Comparison of ENCODE assay signal across 9 cellular contexts in genomic region chr12:49553512-49554088, GRCh38. TPM values are rescaled to one million over a fixed set of nuclear protein-coding genes. Genes with fewer than 3 reads are reported as not detected.
DNase-seq lines count a peak whose midpoint lies in the region; ATAC-seq, FAIRE-seq and TF ChIP-seq lines count a peak whose summit lies in the region.
"Had no signal": no experiment of that assay in that cellular context is flagged by ENCODE, and none has a peak within 500 bp of the region (broad histone marks: within the 10 kb centered on the region; RNA-seq: fewer than 3 reads in every experiment).

No MANE protein-coding gene starts in this region.

- no peak overlapping the region for H3K27ac ChIP-seq in body of pancreas

- no peaks in the 10 kb centered on the region for H3K36me3 Mint-ChIP-seq in natural killer cell

- no peak for FAIRE-seq in HTR-8/SVneo (lab: Jason Lieb, UNC)
- FAIRE-seq: colon had no signal

- no peaks in the 10 kb centered on the region for H3K9me3 ChIP-seq in body of pancreas

- peak; percentile 70 for ATAC-seq in stimulated activated naive CD8-positive, alpha-beta T cell treated with anti-CD3 and anti-CD28 coated beads, Interleukin-15, amount 100 ng/mL, for 72 hours
- ATAC-seq in stimulated activated naive CD8-positive, alpha-beta T cell treated with anti-CD3 and anti-CD28 coated beads, Interleukin-15, Interleukin-2, amounts not matched to agents 100 U/mL and 50 U/mL, for 24 hours = no peak
- ATAC-seq in body of pancreas (no peak), natural killer cell (peak in 2 of 3 donors; percentile 33 to 44), HG02759 (IDR thresholded peaks at IDR 0.05; ENCODE audit: unreplicated experiment) (no peak)

- no peak overlapping the region for H3K4me3 Mint-ChIP-seq in stimulated activated naive CD8-positive, alpha-beta T cell treated with anti-CD3 and anti-CD28 coated beads, Interleukin-15, amount 100 ng/mL, for 72 hours
- H3K4me3 Mint-ChIP-seq in natural killer cell = no peak overlapping the region

- H3K27ac Mint-ChIP-seq in stimulated activated naive CD8-positive, alpha-beta T cell treated with anti-CD3 and anti-CD28 coated beads, Interleukin-15, amount 100 ng/mL, for 72 hours = no peak overlapping the region
- no peak overlapping the region for H3K27ac Mint-ChIP-seq in natural killer cell

- TF ChIP-seq POLR2A in body of pancreas (IDR thresholded peaks at IDR 0.05) = no peak

- TF ChIP-seq CTCF in body of pancreas (IDR thresholded peaks at IDR 0.05) (peak in 6 of 7 experiments; percentile 20 to 73 (median 54)), natural killer cell (IDR thresholded peaks at IDR 0.05) (no peak)

- H3K4me1 Mint-ChIP-seq in stimulated activated naive CD8-positive, alpha-beta T cell treated with anti-CD3 and anti-CD28 coated beads, Interleukin-15, amount 100 ng/mL, for 72 hours = peaks cover 30% of the 10 kb centered on the region
- H3K4me1 Mint-ChIP-seq in natural killer cell = peaks cover 0 to 4% of the 10 kb centered on the region in 2 donors

- 51 to 60% methylated on average over 2 of the region's 2 CpGs for WGBS in body of pancreas, 2 donors

- no peaks in the 10 kb centered on the region for H3K9me3 Mint-ChIP-seq in stimulated activated naive CD8-positive, alpha-beta T cell treated with anti-CD3 and anti-CD28 coated beads, Interleukin-15, amount 100 ng/mL, for 72 hours
- no peaks in the 10 kb centered on the region for H3K9me3 Mint-ChIP-seq in natural killer cell

- peaks cover 28% of the 10 kb centered on the region for H3K4me1 ChIP-seq in body of pancreas

- intact Hi-C loops in body of pancreas (cut with DNase I) (no loop called here), natural killer cell (cut with micrococcal nuclease) (no loop called here)

- no peaks in the 10 kb centered on the region for H3K27me3 ChIP-seq in body of pancreas

- H3K4me3 ChIP-seq in body of pancreas = no peak overlapping the region

- H3K36me3 ChIP-seq in body of pancreas (replicated peaks in 1 of 2; ENCODE audit: insufficient read depth in 1 of 2, low read depth in 2 of 2) = peaks cover 4 to 11% of the 10 kb centered on the region in 2 donors

- H3K27me3 Mint-ChIP-seq in stimulated activated naive CD8-positive, alpha-beta T cell treated with anti-CD3 and anti-CD28 coated beads, Interleukin-15, amount 100 ng/mL, for 72 hours = no peaks in the 10 kb centered on the region
- peaks cover 0 to 10% of the 10 kb centered on the region in 2 donors for H3K27me3 Mint-ChIP-seq in natural killer cell (ENCODE audit: low read depth in 2 of 2)

- DNase-seq in stimulated activated naive CD8-positive, alpha-beta T cell treated with anti-CD3 and anti-CD28 coated beads, Interleukin-15, amount 100 ng/mL, for 72 hours = no peak
- DNase-seq in stimulated activated naive CD8-positive, alpha-beta T cell treated with anti-CD3 and anti-CD28 coated beads, Interleukin-15, Interleukin-2, amounts not matched to agents 100 U/mL and 50 U/mL, for 24 hours = no peak
- DNase-seq in NCI-H2171 (lab: John Stamatoyannopoulos, UW) = peak; percentile 47
- no peak for DNase-seq in body of pancreas
- DNase-seq in natural killer cell = no peak
- DNase-seq in HTR-8/SVneo (ENCODE audit: insufficient read length, low spot score) = no peak
- no peak for DNase-seq in NCI-H187 (lab: John Stamatoyannopoulos, UW)

RNA-seq across cellular contexts. Expression of gene MCRS1, which starts 14.3 kb away (rescaled TPM):
- total RNA-seq in body of pancreas (10 to 100 TPM; 34.2 to 49.8 TPM), natural killer cell (10 to 100 TPM; 78.4 to 96.5 (median 83.9) TPM)

RNA-seq across cellular contexts. Expression of gene KCNH3, which starts 14.8 kb away (rescaled TPM):
- 1 to 10 TPM; 1.3 to 1.6 TPM for total RNA-seq in body of pancreas
- total RNA-seq in natural killer cell = 1 to 10 TPM; 1.2 to 1.7 (median 1.6) TPM

RNA-seq across cellular contexts. Expression of gene FAM186B, which starts 51.8 kb away (rescaled TPM):
- total RNA-seq in body of pancreas (under 1 TPM in 1 of 2 donors, not detected in 1; 0.78 TPM), natural killer cell (under 1 TPM; 0.56 to 0.85 (median 0.77) TPM)

Comparison
In these comparisons a context has a peak if more than half of its experiments do, and no peak if none do; other contexts are left out.
1. ATAC-seq: peak in stimulated activated naive CD8-positive, alpha-beta T cell treated with anti-CD3 and anti-CD28 coated beads, Interleukin-15, amount 100 ng/mL, for 72 hours (single experiment) and natural killer cell (2 of 3); none in stimulated activated naive CD8-positive, alpha-beta T cell treated with anti-CD3 and anti-CD28 coated beads, Interleukin-15, Interleukin-2, amounts not matched to agents 100 U/mL and 50 U/mL, for 24 hours (single experiment), body of pancreas (single experiment) and HG02759 (single experiment).